ENCODE assay signal across 1 cellular context in genomic region chrX:70133303-70134115, GRCh38.
TF ChIP-seq lines count a peak whose summit lies in the region.

IGBP1 (plus strand) TSS chrX:70133447; CDS start chrX:70133948, 501 bp downstream.

TF ChIP-seq in HEK293, 187 proteins besides CTCF, POLR2A, EP300 and RAD21 (continued from another document):
- TF ChIP-seq REST (tag by site-specific recombination; IDR thresholded peaks at IDR 0.05) (no peak), ZNF544 (tag by site-specific recombination; IDR thresholded peaks at IDR 0.05) (no peak), ZNF518A (tag by site-specific recombination; conservative IDR thresholded peaks at IDR 0.05; ENCODE audit: low read depth) (peak; percentile 89), KLF1 (tag by site-specific recombination; IDR thresholded peaks at IDR 0.05) (no peak), ZNF19 (tag by site-specific recombination; IDR thresholded peaks at IDR 0.05; ENCODE audit: low read depth) (no peak), ZSCAN16 (tag by site-specific recombination; IDR thresholded peaks at IDR 0.05) (0 out of 2 replicates have a peak, but pooled peaks have one; percentile 64), ZSCAN5A (tag by site-specific recombination; IDR thresholded peaks at IDR 0.05) (0 out of 2 replicates have a peak, but pooled peaks have one; percentile 37), ZNF335 (tag by site-specific recombination; conservative IDR thresholded peaks at IDR 0.05) (0 out of 2 replicates have a peak, but pooled peaks have one; percentile 8)
